ENCODE assay signal across 10 cellular contexts in the genomic region with DNA sequence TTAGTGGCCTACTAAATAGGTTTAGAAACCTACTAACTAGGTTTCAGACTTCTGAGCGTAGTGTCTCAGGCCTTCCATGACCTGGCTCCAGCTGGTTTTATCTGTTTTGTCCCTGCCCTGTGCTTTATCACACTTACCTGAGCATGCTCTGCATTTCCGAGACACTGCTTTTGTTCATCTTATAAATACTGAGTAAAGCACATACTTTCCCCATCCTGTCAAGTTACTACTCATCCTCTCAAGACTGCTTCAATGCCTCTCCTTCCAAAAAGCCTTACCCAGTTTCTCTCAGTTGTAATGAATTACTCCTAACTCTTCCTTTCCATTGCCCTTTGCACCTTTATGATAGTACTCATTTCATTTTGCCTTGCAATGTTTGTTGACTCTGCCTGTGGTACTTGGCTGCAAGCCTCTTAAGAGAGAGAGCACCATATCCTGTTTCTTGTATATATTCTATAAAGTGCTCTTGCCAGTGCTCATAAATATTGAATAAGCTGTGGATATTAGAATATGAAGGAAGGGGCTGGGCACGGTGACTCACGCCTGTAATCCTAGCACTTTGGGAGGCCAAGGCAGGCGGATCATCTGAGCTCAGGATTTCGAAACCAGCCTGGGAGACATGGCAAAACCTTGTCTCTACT. TPM values are rescaled to one million over a fixed set of nuclear protein-coding genes. Genes with fewer than 3 reads are reported as not detected.
DNase-seq lines count a peak whose midpoint lies in the region; ATAC-seq, FAIRE-seq and TF ChIP-seq lines count a peak whose summit lies in the region.
"Had no signal": no experiment of that assay in that cellular context is flagged by ENCODE, and none has a peak within 500 bp of the region (broad histone marks: within the 10 kb centered on the region; RNA-seq: fewer than 3 reads in every experiment).

No MANE protein-coding gene starts in this region.

- WGBS in A549 (ENCODE audit: missing lambda C conversion rate) = 26% methylated on average over 6 of the region's 6 CpGs
- 90 to 91% methylated on average over 6 of the region's 6 CpGs for WGBS in tibial nerve, 2 donors

- CTCF ChIA-PET in A549 (lab: Yijun Ruan, JAX) = no interaction called here

- ATAC-seq in A549 (peak; percentile 74 to 95), HG02642 (IDR thresholded peaks at IDR 0.05; ENCODE audit: poor library complexity, unreplicated experiment) (no peak)

- DNase-seq in A549 (ENCODE audit: low read depth in 1 of 2, low spot score in 1 of 2) (peak in 1 of 2 experiments; percentile 72), HT1080 (ENCODE audit: low read depth) (peak; percentile 85), T1000 (lab: John Stamatoyannopoulos, UW) (peak; percentile 77), coronary artery (ENCODE audit: low spot score) (no peak), tibial nerve (ENCODE audit: low spot score in 2 of 2) (no peak), frontal cortex (ENCODE audit: low spot score in 2 of 2) (no peak)

- no peak for TF ChIP-seq POLR2A in A549 (IDR thresholded peaks at IDR 0.05; ENCODE audit: low read length)
- TF ChIP-seq POLR2A in tibial nerve (IDR thresholded peaks at IDR 0.05) = no peak

- no peaks in the 10 kb centered on the region for H3K9me3 ChIP-seq in A549
- no peaks in the 10 kb centered on the region for H3K9me3 ChIP-seq in tibial nerve

- H3K4me2 ChIP-seq in A549 = peak overlapping the region; percentile 69

- H3K36me3 ChIP-seq in tibial nerve = peaks cover 0 to 20% (median 0%) of the 10 kb centered on the region in 3 donors

- no peak overlapping the region for H3K4me3 ChIP-seq in A549
- H3K4me3 ChIP-seq in coronary artery = no peak overlapping the region
- H3K4me3 ChIP-seq in tibial nerve = no peak overlapping the region

- TF ChIP-seq CTCF in A549 (IDR thresholded peaks at IDR 0.05) (no peak), coronary artery (IDR thresholded peaks at IDR 0.05) (no peak), tibial nerve (IDR thresholded peaks at IDR 0.05) (no peak)

- H3K27ac ChIP-seq in A549 (peak overlapping the region; percentile 47 to 77; a peak in 4 of 6 replicates), coronary artery (no peak overlapping the region), tibial nerve (no peak overlapping the region)

- TF ChIP-seq EP300 in A549 (IDR thresholded peaks at IDR 0.05) (no peak), tibial nerve (IDR thresholded peaks at IDR 0.05) (no peak)

- H3K4me1 ChIP-seq in A549 (peaks cover 28% of the 10 kb centered on the region), tibial nerve (peaks cover 0 to 38% (median 11%) of the 10 kb centered on the region in 4 donors)

- H3K27me3 ChIP-seq in tibial nerve = no peaks in the 10 kb centered on the region

- FAIRE-seq in A549 (lab: Jason Lieb, UNC) = no peak
- peak; percentile 77 for FAIRE-seq in islet of Langerhans (lab: Jason Lieb, UNC)
- no peak for FAIRE-seq in frontal cortex (lab: Jason Lieb, UNC)
- FAIRE-seq: D721Med, H1 had no signal

- no peak for TF ChIP-seq RAD21 in A549 (conservative IDR thresholded peaks at IDR 0.05 in 1 of 2, IDR thresholded peaks at IDR 0.05 in 1 of 2)

- POLR2A ChIA-PET in A549 (lab: Yijun Ruan, JAX) = no interaction called here

TF ChIP-seq in A549, 52 proteins besides CTCF, POLR2A, EP300 and RAD21:
- TF ChIP-seq SMC3 (IDR thresholded peaks at IDR 0.05) (no peak), FOSL2 (IDR thresholded peaks at IDR 0.05) (no peak), FOSL2 (CRISPR knock-in tag; IDR thresholded peaks at IDR 0.05) (peak; percentile 58), CEBPB (IDR thresholded peaks at IDR 0.05) (peak in 1 of 2 experiments; percentile 72; a peak in 2 of 4 replicates)

RNA-seq across cellular contexts. Expression of a gene that starts 34.4 kb away (rescaled TPM):
- 14.4 and 25.4 TPM in 2 replicates for polyA plus RNA-seq in A549 (2011; rRNA removed)
- polyA plus RNA-seq in A549 (2012; cell fraction: cytosol; rRNA removed) = 7.6 and 12.4 TPM in 2 replicates
- polyA plus RNA-seq in A549 (2012; cell fraction: nucleus; rRNA removed) = 5.3 and 6.2 TPM in 2 replicates
- polyA plus RNA-seq in A549 (2017; fragmentation: RNase III; extraction: RNeasy Plus Mini Kit Qiagen cat#74134 plus additional on column Dnase treatment) = 13.7 to 14.8 TPM (median 14.6 TPM) in 3 replicates
- polyA minus RNA-seq in A549 (2011; rRNA and poly(A)+ RNA removed) = 8.1 and 11.9 TPM in 2 replicates
- 37.3 and 64.1 TPM in 2 replicates for total RNA-seq in HT1080 (2014; rRNA removed; shearing (Covaris generic))
- polyA plus RNA-seq in HT1080 (2015; cell fraction: cytosol; rRNA removed) = 48.3 and 61.6 TPM in 2 replicates
- polyA plus RNA-seq in HT1080 (2015; cell fraction: nucleus; rRNA removed) = 27.8 and 37.9 TPM in 2 replicates
- total RNA-seq in tibial nerve = 10 to 100 TPM; 23.4 to 53.8 (median 33.8) TPM
- total RNA-seq in frontal cortex = 206 TPM

Comparison
In these comparisons a context has a peak if more than half of its experiments do, and no peak if none do; other contexts are left out.
1. DNase-seq: peak in HT1080 (single experiment) and T1000 (single experiment); none in coronary artery (single experiment), tibial nerve (0 of 2) and frontal cortex (0 of 2).
2. H3K27ac ChIP-seq: peak in A549 (2 of 2); none in coronary artery (0 of 2) and tibial nerve (0 of 4).